Comparison of ENCODE assay signal across 19 cellular contexts in the genomic region with DNA sequence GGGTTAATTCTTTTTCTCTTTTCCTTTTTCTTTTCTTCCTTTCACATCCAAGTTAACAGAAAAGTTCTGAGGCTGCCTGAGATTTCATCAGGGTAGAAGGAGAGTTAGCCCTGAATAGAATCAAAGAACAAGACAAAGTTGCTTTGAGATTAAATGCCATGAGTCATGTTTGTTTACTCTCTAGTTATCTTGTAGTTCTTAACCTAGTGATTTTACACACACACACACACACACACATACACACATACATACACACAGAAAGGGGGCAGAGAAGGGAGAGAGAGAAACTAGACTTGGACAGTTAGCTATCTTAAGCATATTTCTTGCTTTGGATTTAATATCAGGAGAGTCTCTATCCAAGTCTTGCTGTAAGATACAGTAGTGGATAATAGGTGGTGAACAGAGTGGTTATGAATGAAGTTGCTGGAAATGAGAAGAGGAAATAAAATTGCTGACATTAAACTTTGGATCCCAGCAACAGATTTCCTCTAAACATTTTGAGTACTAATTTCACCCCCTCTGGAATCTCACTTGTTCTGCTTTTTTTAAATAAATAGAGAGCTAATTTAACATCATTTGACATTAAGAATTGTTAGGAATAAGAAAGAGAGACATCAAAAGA. TPM values are rescaled to one million over a fixed set of nuclear protein-coding genes. Genes with fewer than 3 reads are reported as not detected.
DNase-seq lines count a peak whose midpoint lies in the region; ATAC-seq and TF ChIP-seq lines count a peak whose summit lies in the region.
"Had no signal": no experiment of that assay in that cellular context is flagged by ENCODE, and none has a peak within 500 bp of the region (broad histone marks: within the 10 kb centered on the region; RNA-seq: fewer than 3 reads in every experiment).

No MANE protein-coding gene starts in this region.

- H3K4me1 ChIP-seq in Caco-2, result peaks cover 22% of the 10 kb centered on the region
- peaks cover 8% of the 10 kb centered on the region; the same call in 1 of the 2 replicates for H3K4me1 ChIP-seq in PC-3 (ENCODE audit: insufficient read depth, low read length)
- H3K4me1 ChIP-seq in heart right ventricle, result peaks cover 0 to 41% (median 0%) of the 10 kb centered on the region in 9 donors
- peaks cover 12 to 17% of the 10 kb centered on the region in 2 experiments for H3K4me1 ChIP-seq in neutrophil (ENCODE audit: control insufficient read depth in 1 of 2, insufficient read depth in 1 of 2, low read depth in 1 of 2, low read length in 1 of 2)

- no peak overlapping the region for H2AFZ ChIP-seq in PC-3 (ENCODE audit: low read length)

- no peak overlapping the region for H3K4me2 ChIP-seq in PC-3 (ENCODE audit: low read length)

- H3K27me3 ChIP-seq in Caco-2 (replicated peaks; ENCODE audit: control insufficient read depth, insufficient read depth, low read length) (no peaks in the 10 kb centered on the region), PC-3 (ENCODE audit: low read length) (no peaks in the 10 kb centered on the region), heart right ventricle (no peaks in the 10 kb centered on the region), neutrophil (no peaks in the 10 kb centered on the region)
- H3K27me3 ChIP-seq: sigmoid colon, upper lobe of left lung had no signal

- H3K4me3 Mint-ChIP-seq in Caco-2 (ENCODE audit: unreplicated experiment), result peak overlapping the region; percentile 7
- H3K4me3 Mint-ChIP-seq: activated naive CD8-positive, alpha-beta T cell treated with anti-CD3 and anti-CD28 coated beads, Interleukin-2, amount 10 ng/mL, durations not matched to agents 7 days and 5 days; naive B cell; stimulated activated effector memory CD8-positive, alpha-beta T cell treated with anti-CD3 and anti-CD28 coated beads, Interleukin-12 subunit alpha, Interleukin-12 subunit beta, amount 100 ng/mL, for 72 hours had no signal

- no peaks in the 10 kb centered on the region for H3K36me3 ChIP-seq in Caco-2 (ENCODE audit: control insufficient read depth, insufficient read depth, low read length)
- H3K36me3 ChIP-seq in PC-3 (ENCODE audit: low read depth, low read length), result no peaks in the 10 kb centered on the region
- no peaks in the 10 kb centered on the region for H3K36me3 ChIP-seq in heart right ventricle
- H3K36me3 ChIP-seq in neutrophil, result no peaks in the 10 kb centered on the region
- H3K36me3 ChIP-seq: sigmoid colon, upper lobe of left lung had no signal

- POLR2A ChIA-PET in Caco-2 (lab: Charles Lee), result no interaction called here
- POLR2A ChIA-PET in PC-3 (lab: Charles Lee; ENCODE audit: unreplicated experiment), result no interaction called here

- H3K27ac ChIP-seq in PC-3 (ENCODE audit: low read length), result no peak overlapping the region
- peak overlapping the region in 1 of 10 donors; percentile 71 for H3K27ac ChIP-seq in heart right ventricle
- H3K27ac ChIP-seq in neutrophil, result peak overlapping the region; percentile 67
- H3K27ac ChIP-seq: RWPE1 had no signal

- H3K27me3 Mint-ChIP-seq in Caco-2 (ENCODE audit: insufficient read depth, unreplicated experiment), result no peaks in the 10 kb centered on the region
- H3K27me3 Mint-ChIP-seq: activated naive CD8-positive, alpha-beta T cell treated with anti-CD3 and anti-CD28 coated beads, Interleukin-2, amount 10 ng/mL, durations not matched to agents 7 days and 5 days; naive B cell had no signal

- peaks cover 26% of the 10 kb centered on the region for H3K4me1 Mint-ChIP-seq in Caco-2 (ENCODE audit: low read depth, unreplicated experiment)
- H3K4me1 Mint-ChIP-seq: activated naive CD8-positive, alpha-beta T cell treated with anti-CD3 and anti-CD28 coated beads, Interleukin-2, amount 10 ng/mL, durations not matched to agents 7 days and 5 days; stimulated activated effector memory CD8-positive, alpha-beta T cell treated with anti-CD3 and anti-CD28 coated beads, Interleukin-12 subunit alpha, Interleukin-12 subunit beta, amount 100 ng/mL, for 72 hours had no signal

- H3F3A ChIP-seq in PC-3 (ENCODE audit: low read length, unreplicated experiment), result no peaks in the 10 kb centered on the region

- TF ChIP-seq CTCF in Caco-2 (IDR thresholded peaks at IDR 0.05; ENCODE audit: insufficient read depth in 1 of 2, low read depth in 1 of 2, low read length in 1 of 2, severe bottlenecking in 1 of 2, unreplicated experiment in 1 of 2) (no peak), PC-3 (conservative IDR thresholded peaks at IDR 0.05; ENCODE audit: low read depth, low read length) (no peak), heart right ventricle (IDR thresholded peaks at IDR 0.05) (no peak), neutrophil (IDR thresholded peaks at IDR 0.05) (no peak)

- ATAC-seq in PC-3 (peak; percentile 46), heart right ventricle (peak in 5 of 8 donors; percentile 30 to 62 (median 47))
- ATAC-seq: stimulated activated effector memory CD8-positive, alpha-beta T cell treated with anti-CD3 and anti-CD28 coated beads, Interleukin-12 subunit alpha, Interleukin-12 subunit beta, amount 100 ng/mL, for 72 hours had no signal

- no peaks in the 10 kb centered on the region for H3K9me3 Mint-ChIP-seq in Caco-2 (ENCODE audit: unreplicated experiment)
- H3K9me3 Mint-ChIP-seq: activated naive CD8-positive, alpha-beta T cell treated with anti-CD3 and anti-CD28 coated beads, Interleukin-2, amount 10 ng/mL, durations not matched to agents 7 days and 5 days; naive B cell; stimulated activated effector memory CD8-positive, alpha-beta T cell treated with anti-CD3 and anti-CD28 coated beads, Interleukin-12 subunit alpha, Interleukin-12 subunit beta, amount 100 ng/mL, for 72 hours had no signal

- H3K9me3 ChIP-seq in Caco-2, result no peaks in the 10 kb centered on the region
- H3K9me3 ChIP-seq in PC-3 (ENCODE audit: low read length), result no peaks in the 10 kb centered on the region
- H3K9me3 ChIP-seq in heart right ventricle, result no peaks in the 10 kb centered on the region
- no peaks in the 10 kb centered on the region for H3K9me3 ChIP-seq in neutrophil
- H3K9me3 ChIP-seq: sigmoid colon, upper lobe of left lung had no signal

- H3K36me3 Mint-ChIP-seq in Caco-2 (ENCODE audit: insufficient read depth, unreplicated experiment), result no peaks in the 10 kb centered on the region
- H3K36me3 Mint-ChIP-seq: activated naive CD8-positive, alpha-beta T cell treated with anti-CD3 and anti-CD28 coated beads, Interleukin-2, amount 10 ng/mL, durations not matched to agents 7 days and 5 days; naive B cell; stimulated activated effector memory CD8-positive, alpha-beta T cell treated with anti-CD3 and anti-CD28 coated beads, Interleukin-12 subunit alpha, Interleukin-12 subunit beta, amount 100 ng/mL, for 72 hours had no signal

- H3K9ac ChIP-seq in PC-3 (ENCODE audit: low read length), result no peak overlapping the region

- CTCF ChIA-PET in Caco-2 (lab: Charles Lee), result no interaction called here
- CTCF ChIA-PET in PC-3 (lab: Charles Lee), result no interaction called here

- H3K27ac Mint-ChIP-seq in Caco-2 (ENCODE audit: unreplicated experiment), result peak overlapping the region; percentile 5
- H3K27ac Mint-ChIP-seq: activated naive CD8-positive, alpha-beta T cell treated with anti-CD3 and anti-CD28 coated beads, Interleukin-2, amount 10 ng/mL, durations not matched to agents 7 days and 5 days; stimulated activated effector memory CD8-positive, alpha-beta T cell treated with anti-CD3 and anti-CD28 coated beads, Interleukin-12 subunit alpha, Interleukin-12 subunit beta, amount 100 ng/mL, for 72 hours had no signal

- intact Hi-C loops in Caco-2 (cut with micrococcal nuclease; ENCODE audit: unreplicated experiment) (no loop called here), PC-3 (cut with micrococcal nuclease) (no loop called here), heart right ventricle (cut with DNase I) (no loop called here)

- DNase-seq in Caco-2 (peak in 1 of 2 experiments; percentile 57), PC-3 (peak; percentile 25), heart right ventricle (no peak), AG20443 (ENCODE audit: low spot score) (no peak), cortex of kidney (lab: John Stamatoyannopoulos, UW) (no peak), dedifferentiated amniotic fluid mesenchymal stem cell (ENCODE audit: extremely low spot score) (no peak)
- DNase-seq in activated effector memory CD4-positive, alpha-beta T cell treated with anti-CD3 and anti-CD28 coated beads, Interleukin-2, amount 50 U/mL, for 16 hours, result no peak
- DNase-seq: activated naive CD8-positive, alpha-beta T cell treated with anti-CD3 and anti-CD28 coated beads, Interleukin-2, amount 10 ng/mL, durations not matched to agents 7 days and 5 days; DMS153; erythroblast; kidney glomerular epithelial cell; naive B cell; NCI-H1930; NCI-H526 treated with DMSO at 0.1 percent for 48 hours; sigmoid colon had no signal

- H3K79me2 ChIP-seq in PC-3 (ENCODE audit: low read length), result no peaks in the 10 kb centered on the region

- H3K4me3 ChIP-seq in Caco-2 (ENCODE audit: low read depth, low read length) (no peak overlapping the region), PC-3 (ENCODE audit: low read length) (no peak overlapping the region), heart right ventricle (no peak overlapping the region), neutrophil (ENCODE audit: low read depth in 1 of 2, low read length in 1 of 2) (no peak overlapping the region)
- H3K4me3 ChIP-seq: sigmoid colon, upper lobe of left lung had no signal

- H3K9me2 ChIP-seq in PC-3 (replicated peaks; ENCODE audit: low read length), result no peaks in the 10 kb centered on the region

- no peaks in the 10 kb centered on the region for H4K20me1 ChIP-seq in PC-3 (ENCODE audit: low read length)

- BruUV-seq in Caco-2 (replicated peaks; lab: Mats Ljungman, UMichigan), result no TSS peak
- BruUV-seq in PC-3 (replicated peaks; lab: Mats Ljungman, UMichigan), result no TSS peak

RNA-seq across cellular contexts. Expression of gene PLA2G4A, which starts 19.9 kb away (rescaled TPM):
- total RNA-seq in Caco-2 (2022), result 2.0 and 3.4 TPM in 2 replicates
- total RNA-seq in PC-3 (2014; rRNA removed), result 1.3 and 2.3 TPM in 2 replicates
- 1 to 10 TPM in 9 of 10 donors, under 1 TPM in 1; 0.85 to 2.7 (median 1.9) TPM for total RNA-seq in heart right ventricle
- 1 to 10 TPM; 1.0 to 1.8 TPM for polyA plus RNA-seq in heart right ventricle
